In genomic region chr4:107863850-107864371, GRCh38 we compare ENCODE assay signal across 8 cellular contexts. TPM values are rescaled to one million over a fixed set of nuclear protein-coding genes. Genes with fewer than 3 reads are reported as not detected.
A peak's percentile ranks its signal among the peaks of the same experiment; 100 is the strongest.
DNase-seq lines count a peak whose midpoint lies in the region; ATAC-seq and TF ChIP-seq lines count a peak whose summit lies in the region.

No MANE protein-coding gene starts in this region.

- BruUV-seq in PC-9 (replicated peaks; lab: Mats Ljungman, UMichigan), result no TSS peak

- H3K4me3 ChIP-seq in PC-9 (no peak overlapping the region), smooth muscle cell (no peak overlapping the region)

- ATAC-seq in Right ventricle myocardium superior (ENCODE audit: poor library complexity), result peak; percentile 93
- no peak for ATAC-seq in HG02623 (IDR thresholded peaks at IDR 0.05; ENCODE audit: unreplicated experiment)
- ATAC-seq in GM18907 (IDR thresholded peaks at IDR 0.05; ENCODE audit: unreplicated experiment), result no peak

- no peaks in the 10 kb centered on the region for H3K27me3 ChIP-seq in PC-9 (ENCODE audit: insufficient read depth, low read depth)
- H3K27me3 ChIP-seq in smooth muscle cell (ENCODE audit: low read depth), result no peaks in the 10 kb centered on the region

- peak overlapping the region; percentile 16; the same call in 1 of the 2 replicates for H3K4me2 ChIP-seq in PC-9
- peak overlapping the region; percentile 62 for H3K4me2 ChIP-seq in smooth muscle cell

- no peak overlapping the region for H3K9ac ChIP-seq in smooth muscle cell (ENCODE audit: low read depth)

- H3K36me3 ChIP-seq in PC-9 (ENCODE audit: low read depth) (no peaks in the 10 kb centered on the region), smooth muscle cell (ENCODE audit: low read depth) (no peaks in the 10 kb centered on the region)

- H2AFZ ChIP-seq in PC-9 (no peak overlapping the region), smooth muscle cell (ENCODE audit: low read depth) (no peak overlapping the region)

- no peaks in the 10 kb centered on the region for H3K79me2 ChIP-seq in PC-9 (ENCODE audit: low read depth)
- no peaks in the 10 kb centered on the region for H3K79me2 ChIP-seq in smooth muscle cell (ENCODE audit: low read depth)

- H3F3A ChIP-seq in PC-9 (ENCODE audit: insufficient read depth, low read depth) (peaks cover 11% of the 10 kb centered on the region; the same call in 1 of the 2 replicates), smooth muscle cell (ENCODE audit: low read depth) (no peaks in the 10 kb centered on the region)

- H3K9me3 ChIP-seq in PC-9 (ENCODE audit: insufficient read depth, low read depth), result no peaks in the 10 kb centered on the region
- H3K9me3 ChIP-seq in smooth muscle cell (replicated peaks; ENCODE audit: low read depth), result no peaks in the 10 kb centered on the region

- no peak for TF ChIP-seq CTCF in PC-9 (conservative IDR thresholded peaks at IDR 0.05)
- no peak for TF ChIP-seq CTCF in smooth muscle cell (IDR thresholded peaks at IDR 0.05; ENCODE audit: borderline replicate concordance, insufficient read depth, poor library complexity, severe bottlenecking)

- 33% methylated on average over 2 of the region's 2 CpGs for WGBS in smooth muscle cell (ENCODE audit: low lambda C conversion rate)

- CTCF ChIA-PET in PC-9 (lab: Charles Lee), result no interaction called here

- H3K9me2 ChIP-seq in PC-9 (ENCODE audit: insufficient read depth), result no peaks in the 10 kb centered on the region

- H3K27ac ChIP-seq in PC-9 (peak overlapping the region; percentile 32), smooth muscle cell (ENCODE audit: low read depth) (peak overlapping the region; percentile 63)

- H3K4me1 ChIP-seq in PC-9 (replicated peaks; ENCODE audit: insufficient read depth) (peaks cover 21% of the 10 kb centered on the region), smooth muscle cell (ENCODE audit: low read depth) (no peaks in the 10 kb centered on the region)

- H4K20me1 ChIP-seq in PC-9 (ENCODE audit: insufficient read depth) (no peaks in the 10 kb centered on the region), smooth muscle cell (ENCODE audit: low read depth) (no peaks in the 10 kb centered on the region)

- intact Hi-C loops in PC-9 (cut with micrococcal nuclease; ENCODE audit: unreplicated experiment), result no loop called here
- intact Hi-C loops in Right ventricle myocardium superior (cut with DNase I), result no loop called here

- peak; percentile 20 for DNase-seq in NCI-H146 (lab: John Stamatoyannopoulos, UW)
- no peak for DNase-seq in NCI-H146 treated with DMSO at 0.1 percent for 48 hours (lab: John Stamatoyannopoulos, UW; ENCODE audit: unreplicated experiment)
- DNase-seq in PC-9, result peak; percentile 48 to 50
- DNase-seq in Right ventricle myocardium superior, result peak; percentile 69
- no peak for DNase-seq in smooth muscle cell (lab: John Stamatoyannopoulos, UW; ENCODE audit: unreplicated experiment)
- no peak for DNase-seq in T-helper 9 cell

- POLR2A ChIA-PET in PC-9 (lab: Charles Lee; ENCODE audit: unreplicated experiment), result interaction anchor here (1.0 kb wide), 1 partner anchor 32 kb away, joined by 4 read pairs; no protein-coding TSS in a partner anchor

RNA-seq across cellular contexts. Expression of gene SGMS2, which starts 39.2 kb away (rescaled TPM):
- total RNA-seq in PC-9 (2021), result 17.0 and 17.9 TPM in 2 replicates
- total RNA-seq in Right ventricle myocardium superior, result 18.5 TPM
- 55.5 and 82.7 TPM in 2 replicates for total RNA-seq in smooth muscle cell
- polyA plus RNA-seq in smooth muscle cell, result 16.2 and 24.7 TPM in 2 replicates

Comparison
In these comparisons a context has a peak if more than half of its experiments do, and no peak if none do; other contexts are left out.
1. DNase-seq: peak in NCI-H146 (single experiment), PC-9 (2 of 2) and Right ventricle myocardium superior (single experiment); none in NCI-H146 treated with DMSO at 0.1 percent for 48 hours (single experiment), smooth muscle cell (single experiment) and T-helper 9 cell (single experiment).